Comparison of ENCODE assay signal across 14 cellular contexts in the genomic region with DNA sequence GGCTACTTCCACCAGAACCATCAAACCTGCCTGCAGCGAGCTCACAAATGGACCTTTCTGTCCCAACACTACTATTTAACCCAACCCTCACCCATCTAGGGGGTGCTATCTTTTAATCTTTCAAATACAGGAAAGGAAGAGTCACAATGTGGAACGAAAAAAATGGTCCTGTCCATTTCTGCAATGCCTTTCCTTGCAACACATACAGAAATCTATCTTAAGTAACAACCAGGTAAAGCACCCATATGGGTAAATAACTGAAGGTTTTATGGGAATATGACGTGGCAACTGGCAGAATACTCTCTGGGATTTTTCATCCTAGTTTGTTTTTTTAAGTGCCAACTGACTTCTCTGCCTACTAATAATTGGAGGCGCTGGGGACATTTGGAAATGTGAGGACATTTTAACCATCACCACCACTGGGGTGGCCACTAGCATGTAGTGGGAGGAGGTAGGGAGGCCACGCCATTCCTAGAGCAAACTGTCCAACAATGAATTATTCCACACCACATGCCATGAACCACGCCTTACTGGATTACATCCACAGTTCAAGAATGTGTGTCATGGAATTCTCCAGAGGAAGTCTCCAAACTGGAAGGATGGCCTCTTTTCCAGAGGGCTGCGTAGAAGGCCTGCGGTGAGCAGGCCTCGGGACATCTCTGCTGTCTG. TPM values are rescaled to one million over a fixed set of nuclear protein-coding genes. Genes with fewer than 3 reads are reported as not detected.
DNase-seq lines count a peak whose midpoint lies in the region; ATAC-seq and TF ChIP-seq lines count a peak whose summit lies in the region.
"Had no signal": no experiment of that assay in that cellular context is flagged by ENCODE, and none has a peak within 500 bp of the region (broad histone marks: within the 10 kb centered on the region; RNA-seq: fewer than 3 reads in every experiment).

No MANE protein-coding gene starts in this region.

- 49 to 64% methylated on average over 4 to 5 of the region's 9 CpGs for WGBS in esophagus squamous epithelium, 2 donors

- H3K36me3 Mint-ChIP-seq in MCF 10A (ENCODE audit: insufficient read depth, unreplicated experiment) (peaks cover 20% of the 10 kb centered on the region), mesothelial cell of epicardium (peaks cover 36% of the 10 kb centered on the region)
- H3K36me3 Mint-ChIP-seq: activated naive CD8-positive, alpha-beta T cell treated with anti-CD3 and anti-CD28 coated beads for 36 hours had no signal

- H3K9me3 Mint-ChIP-seq in MCF 10A (ENCODE audit: unreplicated experiment), result no peaks in the 10 kb centered on the region
- H3K9me3 Mint-ChIP-seq in mesothelial cell of epicardium, result peaks cover 3% of the 10 kb centered on the region
- H3K9me3 Mint-ChIP-seq: activated naive CD8-positive, alpha-beta T cell treated with anti-CD3 and anti-CD28 coated beads for 36 hours had no signal

- POLR2A ChIA-PET in MCF 10A (lab: Yijun Ruan, JAX), result interaction anchor here (0.6 to 1.0 kb wide), 3 partner anchors 8 to 222 kb away, joined by 3 read pairs; no protein-coding TSS in a partner anchor

- CTCF ChIA-PET in MCF 10A (lab: Yijun Ruan, JAX), result no interaction called here

- intact Hi-C loops in MCF 10A (cut with micrococcal nuclease) (no loop called here), breast epithelium (cut with DNase I; ENCODE audit: low total_unique reads) (no loop called here), esophagus squamous epithelium (cut with DNase I) (no loop called here), uterus (cut with DNase I; ENCODE audit: low total_unique reads) (no loop called here)

- H3K4me1 ChIP-seq in breast epithelium (peaks cover 0 to under 1% of the 10 kb centered on the region in 2 donors), esophagus squamous epithelium (peaks cover 10 to 36% (median 20%) of the 10 kb centered on the region in 3 donors), uterus (peaks cover 5 to 15% of the 10 kb centered on the region in 2 donors)

- H3K27ac ChIP-seq in breast epithelium (no peak overlapping the region), esophagus squamous epithelium (peak overlapping the region; percentile 18 to 54 (median 34)), uterus (peak overlapping the region; percentile 71 to 72)
- H3K27ac ChIP-seq: 22Rv1 had no signal

- peak overlapping the region; percentile 82 for H3K27ac Mint-ChIP-seq in MCF 10A (ENCODE audit: low read depth, unreplicated experiment)
- H3K27ac Mint-ChIP-seq in mesothelial cell of epicardium, result peak overlapping the region; percentile 96
- H3K27ac Mint-ChIP-seq: activated naive CD8-positive, alpha-beta T cell treated with anti-CD3 and anti-CD28 coated beads for 36 hours; endodermal cell had no signal

- DNase-seq in MCF 10A (ENCODE audit: unreplicated experiment), result peak; percentile 80
- no peak for DNase-seq in breast epithelium (ENCODE audit: low spot score in 2 of 2)
- no peak for DNase-seq in esophagus squamous epithelium (lab: John Stamatoyannopoulos, UW)
- no peak for DNase-seq in mesothelial cell of epicardium (ENCODE audit: low spot score in 2 of 2, unreplicated experiment in 2 of 2)
- DNase-seq in uterus, result peak; percentile 51 to 52
- DNase-seq: activated naive CD8-positive, alpha-beta T cell treated with anti-CD3 and anti-CD28 coated beads for 36 hours; MM.1S; NCI-H510A treated with DMSO at 0.1 percent for 48 hours had no signal

- H3K4me3 ChIP-seq in breast epithelium (no peak overlapping the region), esophagus squamous epithelium (no peak overlapping the region), uterus (no peak overlapping the region)
- H3K4me3 ChIP-seq: tibial nerve had no signal

- TF ChIP-seq CTCF in MCF 10A (IDR thresholded peaks at IDR 0.05; ENCODE audit: unreplicated experiment), result no peak
- no peak for TF ChIP-seq CTCF in breast epithelium (IDR thresholded peaks at IDR 0.05)
- TF ChIP-seq CTCF in esophagus squamous epithelium (IDR thresholded peaks at IDR 0.05), result no peak
- no peak for TF ChIP-seq CTCF in mesothelial cell of epicardium (IDR thresholded peaks at IDR 0.05; ENCODE audit: unreplicated experiment)
- TF ChIP-seq CTCF in uterus (IDR thresholded peaks at IDR 0.05), result no peak

- BruUV-seq in MCF 10A (replicated peaks; lab: Mats Ljungman, UMichigan), result no TSS peak

- H3K4me1 Mint-ChIP-seq in MCF 10A (ENCODE audit: insufficient read depth, unreplicated experiment) (peaks cover 33% of the 10 kb centered on the region), mesothelial cell of epicardium (peaks cover 66% of the 10 kb centered on the region)
- H3K4me1 Mint-ChIP-seq: activated naive CD8-positive, alpha-beta T cell treated with anti-CD3 and anti-CD28 coated beads for 36 hours had no signal

- no peaks in the 10 kb centered on the region for H3K27me3 Mint-ChIP-seq in MCF 10A (ENCODE audit: insufficient read depth, unreplicated experiment)
- H3K27me3 Mint-ChIP-seq in mesothelial cell of epicardium (ENCODE audit: low read depth), result no peaks in the 10 kb centered on the region
- H3K27me3 Mint-ChIP-seq: activated naive CD8-positive, alpha-beta T cell treated with anti-CD3 and anti-CD28 coated beads for 36 hours had no signal

- TF ChIP-seq POLR2A in breast epithelium (IDR thresholded peaks at IDR 0.05), result no peak
- TF ChIP-seq POLR2A in esophagus squamous epithelium (IDR thresholded peaks at IDR 0.05), result no peak
- no peak for TF ChIP-seq POLR2A in uterus (IDR thresholded peaks at IDR 0.05)

- H3K27me3 ChIP-seq in breast epithelium, result no peaks in the 10 kb centered on the region
- H3K27me3 ChIP-seq in esophagus squamous epithelium, result no peaks in the 10 kb centered on the region
- no peaks in the 10 kb centered on the region for H3K27me3 ChIP-seq in uterus
- H3K27me3 ChIP-seq: tibial nerve had no signal

- ATAC-seq in GM18907 (IDR thresholded peaks at IDR 0.05; ENCODE audit: unreplicated experiment) (no peak), GM19351 (IDR thresholded peaks at IDR 0.05; ENCODE audit: unreplicated experiment) (no peak), HG03039 (IDR thresholded peaks at IDR 0.05; ENCODE audit: unreplicated experiment) (no peak)

- H3K4me3 Mint-ChIP-seq in MCF 10A (ENCODE audit: unreplicated experiment) (no peak overlapping the region), mesothelial cell of epicardium (no peak overlapping the region)
- H3K4me3 Mint-ChIP-seq: activated naive CD8-positive, alpha-beta T cell treated with anti-CD3 and anti-CD28 coated beads for 36 hours; endodermal cell had no signal

- H3K36me3 ChIP-seq in breast epithelium (no peaks in the 10 kb centered on the region), esophagus squamous epithelium (no peaks in the 10 kb centered on the region), uterus (no peaks in the 10 kb centered on the region)

- H3K9me3 ChIP-seq in breast epithelium, result no peaks in the 10 kb centered on the region
- H3K9me3 ChIP-seq in esophagus squamous epithelium, result no peaks in the 10 kb centered on the region
- no peaks in the 10 kb centered on the region for H3K9me3 ChIP-seq in uterus
- H3K9me3 ChIP-seq: tibial nerve had no signal

RNA-seq across cellular contexts. Expression of a gene that starts 24.5 kb away (rescaled TPM):
- total RNA-seq in MCF 10A (2022), result 30.1 and 33.3 TPM in 2 replicates
- total RNA-seq in breast epithelium, result 10 to 100 TPM; 41.0 to 78.1 (median 56.2) TPM
- total RNA-seq in esophagus squamous epithelium, result 10 to 100 TPM in 2 of 4 donors, 1 to 10 TPM in 2; 6.6 to 16.0 (median 9.6) TPM
- total RNA-seq in mesothelial cell of epicardium, result 427 to 461 TPM (median 452 TPM) in 3 replicates
- 100 to 1,000 TPM in 1 of 4 donors, 10 to 100 TPM in 3; 27.2 to 110 (median 47.5) TPM for total RNA-seq in uterus

Comparison
In these comparisons a context has a peak if more than half of its experiments do, and no peak if none do; other contexts are left out.
1. DNase-seq: peak in MCF 10A (single experiment) and uterus (2 of 2); none in breast epithelium (0 of 2), esophagus squamous epithelium (single experiment) and mesothelial cell of epicardium (0 of 2).
2. H3K27ac ChIP-seq: peak in esophagus squamous epithelium (4 of 4) and uterus (2 of 2); none in breast epithelium (0 of 2).